8 cellular contexts compared by ENCODE assay signal in the genomic region with DNA sequence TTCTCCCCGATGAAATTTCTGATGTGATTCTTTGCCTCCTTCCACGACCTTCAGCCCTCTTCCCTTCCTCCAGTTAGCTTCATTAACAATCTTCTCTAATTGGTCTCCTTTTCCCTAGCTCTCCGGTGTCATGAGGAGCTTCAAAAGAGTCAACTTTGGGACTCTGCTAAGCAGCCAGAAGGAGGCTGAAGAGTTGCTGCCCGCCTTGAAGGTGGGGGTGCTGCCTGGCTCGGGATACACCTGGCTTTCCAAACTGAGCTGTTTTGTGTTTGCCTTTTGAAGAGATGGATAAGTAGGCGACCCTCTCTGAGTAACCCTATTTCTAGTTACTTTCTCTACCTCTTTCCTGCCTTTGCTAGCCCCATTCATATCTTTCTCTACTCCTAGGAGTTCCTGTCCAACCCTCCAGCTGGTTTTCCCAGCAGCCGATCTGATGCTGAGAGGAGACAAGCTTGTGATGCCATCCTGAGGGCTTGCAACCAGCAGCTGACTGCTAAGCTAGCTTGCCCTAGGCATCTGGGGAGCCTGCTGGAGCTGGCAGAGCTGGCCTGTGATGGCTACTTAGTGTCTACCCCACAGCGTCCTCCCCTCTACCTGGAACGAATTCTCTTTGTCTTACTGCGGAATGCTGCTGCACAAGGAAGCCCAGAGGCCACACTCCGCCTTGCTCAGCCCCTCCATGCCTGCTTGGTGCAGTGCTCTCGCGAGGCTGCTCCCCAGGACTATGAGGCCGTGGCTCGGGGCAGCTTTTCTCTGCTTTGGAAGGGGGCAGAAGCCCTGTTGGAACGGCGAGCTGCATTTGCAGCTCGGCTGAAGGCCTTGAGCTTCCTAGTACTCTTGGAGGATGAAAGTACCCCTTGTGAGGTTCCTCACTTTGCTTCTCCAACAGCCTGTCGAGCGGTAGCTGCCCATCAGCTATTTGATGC. TPM values are rescaled to one million over a fixed set of nuclear protein-coding genes. Genes with fewer than 3 reads are reported as not detected.
DNase-seq lines count a peak whose midpoint lies in the region; TF ChIP-seq lines count a peak whose summit lies in the region.

No MANE protein-coding gene starts in this region.

- H3K27me3 ChIP-seq in Caco-2 (replicated peaks; ENCODE audit: control insufficient read depth, insufficient read depth, low read length) = no peaks in the 10 kb centered on the region

- peak overlapping the region; percentile 75 for H3K4me3 ChIP-seq in Caco-2 (ENCODE audit: low read depth, low read length)

- H3K27me3 Mint-ChIP-seq in Caco-2 (ENCODE audit: insufficient read depth, unreplicated experiment) (no peaks in the 10 kb centered on the region), IgD-negative memory B cell (no peaks in the 10 kb centered on the region), nephron (ENCODE audit: low read depth) (peaks cover 3% of the 10 kb centered on the region)
- no peaks in the 10 kb centered on the region for H3K27me3 Mint-ChIP-seq in dendritic cell treated with granulocyte-macrophage colony-stimulating factor and Interleukin-4, amounts not matched to agents 40 ng/mL and 50 ng/mL, for 4 days

- POLR2A ChIA-PET in Caco-2 (lab: Charles Lee) = interaction anchor here (0.6 to 1.4 kb wide), 4 partner anchors 9 to 88 kb away, joined by 3 to 6 read pairs (median 4); a partner anchor contains a TSS

- no peaks in the 10 kb centered on the region for H3K36me3 ChIP-seq in Caco-2 (ENCODE audit: control insufficient read depth, insufficient read depth, low read length)

- DNase-seq in Caco-2 = no peak
- DNase-seq in substantia nigra (lab: John Stamatoyannopoulos, UW) = no peak
- no peak for DNase-seq in NCI-H82 treated with DMSO at 0.1 percent for 48 hours (lab: John Stamatoyannopoulos, UW; ENCODE audit: unreplicated experiment)
- DNase-seq in HPDE6-E6E7 (ENCODE audit: extremely low spot score) = no peak
- no peak for DNase-seq in stimulated activated CD4-positive, alpha-beta T cell treated with anti-CD3 and anti-CD28 coated beads, Interleukin-15, amount 100 ng/mL, for 24 hours

- no peaks in the 10 kb centered on the region for H3K9me3 ChIP-seq in Caco-2

- intact Hi-C loops in Caco-2 (cut with micrococcal nuclease; ENCODE audit: unreplicated experiment) = loop anchor here (1.0 kb wide), 1 partner anchor 56 kb away; no protein-coding TSS in a partner anchor
- intact Hi-C loops in dendritic cell treated with granulocyte-macrophage colony-stimulating factor and Interleukin-4, amounts not matched to agents 40 ng/mL and 50 ng/mL, for 4 days (cut with micrococcal nuclease) = loop anchor here (2.0 kb wide), 1 partner anchor 48 kb away; no protein-coding TSS in a partner anchor

- no peaks in the 10 kb centered on the region for H3K4me1 ChIP-seq in Caco-2

- TF ChIP-seq CTCF in Caco-2 (IDR thresholded peaks at IDR 0.05; ENCODE audit: insufficient read depth in 1 of 2, low read depth in 1 of 2, low read length in 1 of 2, severe bottlenecking in 1 of 2, unreplicated experiment in 1 of 2) = no peak
- TF ChIP-seq CTCF in nephron (IDR thresholded peaks at IDR 0.05; ENCODE audit: unreplicated experiment in 3 of 3) = no peak

- peaks cover 18% of the 10 kb centered on the region for H3K36me3 Mint-ChIP-seq in Caco-2 (ENCODE audit: insufficient read depth, unreplicated experiment)
- no peaks in the 10 kb centered on the region for H3K36me3 Mint-ChIP-seq in IgD-negative memory B cell
- H3K36me3 Mint-ChIP-seq in dendritic cell treated with granulocyte-macrophage colony-stimulating factor and Interleukin-4, amounts not matched to agents 40 ng/mL and 50 ng/mL, for 4 days (ENCODE audit: low read depth) = peaks cover 25% of the 10 kb centered on the region
- H3K36me3 Mint-ChIP-seq in nephron (ENCODE audit: low read depth) = peaks cover 10% of the 10 kb centered on the region

- CTCF ChIA-PET in Caco-2 (lab: Charles Lee) = interaction anchor here (1.3 to 3.0 kb wide), 5 partner anchors 52 to 84 kb away, joined by 3 to 13 read pairs (median 8); a partner anchor contains a TSS

- H3K4me3 Mint-ChIP-seq in Caco-2 (ENCODE audit: unreplicated experiment) = peak overlapping the region; percentile 99
- peak overlapping the region; percentile 96 to 99 (median 98) for H3K4me3 Mint-ChIP-seq in IgD-negative memory B cell
- H3K4me3 Mint-ChIP-seq in dendritic cell treated with granulocyte-macrophage colony-stimulating factor and Interleukin-4, amounts not matched to agents 40 ng/mL and 50 ng/mL, for 4 days = peak overlapping the region; percentile 89
- H3K4me3 Mint-ChIP-seq in nephron = peak overlapping the region; percentile 98 to 99 (median 99)

- H3K4me1 Mint-ChIP-seq in Caco-2 (ENCODE audit: low read depth, unreplicated experiment) (peaks cover 9% of the 10 kb centered on the region), IgD-negative memory B cell (peaks cover 16 to 19% (median 19%) of the 10 kb centered on the region in 3 donors), nephron (peaks cover 33% of the 10 kb centered on the region)
- H3K4me1 Mint-ChIP-seq in dendritic cell treated with granulocyte-macrophage colony-stimulating factor and Interleukin-4, amounts not matched to agents 40 ng/mL and 50 ng/mL, for 4 days (ENCODE audit: low read depth) = peaks cover 58% of the 10 kb centered on the region

- TSS peak; percentile 81 for BruUV-seq in Caco-2 (replicated peaks; lab: Mats Ljungman, UMichigan)

- H3K27ac Mint-ChIP-seq in Caco-2 (ENCODE audit: unreplicated experiment) (peak overlapping the region; percentile 92), IgD-negative memory B cell (peak overlapping the region; percentile 81 to 98 (median 94)), nephron (peak overlapping the region; percentile 44 to 85 (median 49))
- peak overlapping the region; percentile 88 for H3K27ac Mint-ChIP-seq in dendritic cell treated with granulocyte-macrophage colony-stimulating factor and Interleukin-4, amounts not matched to agents 40 ng/mL and 50 ng/mL, for 4 days

- no peak overlapping the region for H3K27ac ChIP-seq in substantia nigra (ENCODE audit: low read depth, low read length, poor library complexity, severe bottlenecking)

- H3K9me3 Mint-ChIP-seq in Caco-2 (ENCODE audit: unreplicated experiment) = no peaks in the 10 kb centered on the region
- no peaks in the 10 kb centered on the region for H3K9me3 Mint-ChIP-seq in IgD-negative memory B cell
- H3K9me3 Mint-ChIP-seq in dendritic cell treated with granulocyte-macrophage colony-stimulating factor and Interleukin-4, amounts not matched to agents 40 ng/mL and 50 ng/mL, for 4 days = no peaks in the 10 kb centered on the region
- no peaks in the 10 kb centered on the region for H3K9me3 Mint-ChIP-seq in nephron

RNA-seq across cellular contexts. Expression of a gene that starts 0.8 kb away (rescaled TPM):
- total RNA-seq in Caco-2 (2022) = 32.3 and 34.9 TPM in 2 replicates
- not detected for polyA plus RNA-seq in IgD-negative memory B cell

RNA-seq across cellular contexts. Expression of a gene that starts 26.4 kb away (rescaled TPM):
- 251 and 264 TPM in 2 replicates for total RNA-seq in Caco-2 (2022)
- 1,442 TPM for polyA plus RNA-seq in IgD-negative memory B cell

RNA-seq across cellular contexts. Expression of a gene that starts 30.6 kb away (rescaled TPM):
- 56.3 and 59.8 TPM in 2 replicates for total RNA-seq in Caco-2 (2022)
- 50.4 TPM for polyA plus RNA-seq in IgD-negative memory B cell

RNA-seq across cellular contexts. Expression of a gene that starts 36.9 kb away (rescaled TPM):
- 11.8 and 12.9 TPM in 2 replicates for total RNA-seq in Caco-2 (2022)
- 4.8 TPM for polyA plus RNA-seq in IgD-negative memory B cell

RNA-seq across cellular contexts. Expression of a gene that starts 52.5 kb away (rescaled TPM):
- total RNA-seq in Caco-2 (2022) = 63.8 and 67.2 TPM in 2 replicates
- polyA plus RNA-seq in IgD-negative memory B cell = 41.3 TPM
